28 cellular contexts compared by ENCODE assay signal in the genomic region with DNA sequence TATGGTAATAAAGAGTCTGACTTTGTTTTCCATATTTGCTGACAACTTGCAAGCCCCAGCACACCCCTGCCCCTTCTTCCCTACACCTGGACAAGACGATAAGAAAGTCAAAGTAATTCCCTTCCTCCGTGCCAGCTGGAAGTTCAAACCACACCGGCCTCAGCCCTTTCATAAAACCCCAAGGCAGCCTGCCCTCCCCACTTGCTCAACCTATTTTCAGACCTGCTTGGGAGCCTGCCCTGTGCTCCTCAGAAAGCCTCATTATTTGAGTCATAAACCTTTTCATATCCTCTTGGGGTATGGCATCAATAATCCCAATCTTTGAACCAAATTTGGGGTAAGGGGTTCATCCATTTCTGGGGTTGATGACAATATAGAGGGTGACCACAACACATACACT. TPM values are rescaled to one million over a fixed set of nuclear protein-coding genes. Genes with fewer than 3 reads are reported as not detected.
DNase-seq lines count a peak whose midpoint lies in the region; ATAC-seq, FAIRE-seq and TF ChIP-seq lines count a peak whose summit lies in the region.
"Had no signal": no experiment of that assay in that cellular context is flagged by ENCODE, and none has a peak within 500 bp of the region (broad histone marks: within the 10 kb centered on the region; RNA-seq: fewer than 3 reads in every experiment).

No MANE protein-coding gene starts in this region.

- H3K4me3 ChIP-seq in HepG2 (replicated peaks in 1 of 3; ENCODE audit: insufficient read depth in 1 of 3, low read depth in 2 of 3, low read length in 3 of 3) = no peak overlapping the region
- H3K4me3 ChIP-seq: ascending aorta, cardiac muscle cell, colonic mucosa, GM23248, right atrium auricular region, testis had no signal

- H3K9ac ChIP-seq in HepG2 (ENCODE audit: insufficient read depth, low read depth, low read length) = no peak overlapping the region
- H3K9ac ChIP-seq: GM23248, KMS-11 had no signal

- TF ChIP-seq EP300 in HepG2 (IDR thresholded peaks at IDR 0.05; ENCODE audit: low read depth in 2 of 2, low read length in 2 of 2) (no peak), HepG2 (CRISPR knock-in tag; IDR thresholded peaks at IDR 0.05; ENCODE audit: borderline replicate concordance) (no peak)

- TF ChIP-seq RAD21 in HepG2 (CRISPR knock-in tag; IDR thresholded peaks at IDR 0.05) = no peak

- H2AFZ ChIP-seq in HepG2 (ENCODE audit: low read length) = no peak overlapping the region
- H2AFZ ChIP-seq: GM23248 had no signal

- no peaks in the 10 kb centered on the region for H3K9me3 ChIP-seq in HepG2 (ENCODE audit: low read length)
- H3K9me3 ChIP-seq: ascending aorta, colonic mucosa, right atrium auricular region, testis had no signal

- WGBS in HepG2 (ENCODE audit: low lambda C conversion rate) = 65% methylated on average over 3 of the region's 3 CpGs

- POLR2A ChIA-PET in HepG2 (lab: Yijun Ruan, JAX) = no interaction called here

- CTCF ChIA-PET in HepG2 (lab: Yijun Ruan, JAX; ENCODE audit: low intra/inter-chr PET ratio, low total read pairs) = no interaction called here

- H3K4me1 Mint-ChIP-seq in activated naive CD4-positive, alpha-beta T cell treated with anti-CD3 and anti-CD28 coated beads, Interleukin-2, amount 50 U/mL, for 24 hours = peaks cover 83% of the 10 kb centered on the region
- peaks cover 26% of the 10 kb centered on the region for H3K4me1 Mint-ChIP-seq in activated T-helper 17 cell treated with anti-CD3 and anti-CD28 coated beads, Interleukin-2, amount 50 U/mL, for 72 hours
- H3K4me1 Mint-ChIP-seq: nephron had no signal

- in situ Hi-C loops in KBM-7 (cut with MboI; ENCODE audit: low pct_unique_long_range_greater_than_20kb, low sequenced_read_pairs) = no loop called here
- in situ Hi-C loops in HepG2 (cut with HindIII; ENCODE audit: extremely low pct_ligation_motif_present, low pct_unique_long_range_greater_than_20kb) = no loop called here

- BruUV-seq in HepG2 (replicated peaks; lab: Mats Ljungman, UMichigan) = no TSS peak

- H3K4me1 ChIP-seq in HepG2 (ENCODE audit: insufficient read depth, low read length) = peaks cover 42% of the 10 kb centered on the region
- H3K4me1 ChIP-seq: ascending aorta, testis had no signal

- no peak for FAIRE-seq in HepG2 (lab: Jason Lieb, UNC)
- FAIRE-seq: GM12892, keratinocyte had no signal

- DNase-seq in activated naive CD4-positive, alpha-beta T cell treated with Interleukin-2 at 50 U/mL for 16 hours = no peak
- DNase-seq in KBM-7 = peak; percentile 15
- DNase-seq in stimulated activated naive CD8-positive, alpha-beta T cell treated with anti-CD3 and anti-CD28 coated beads, Interleukin-15, Interleukin-2, amounts not matched to agents 100 U/mL and 50 U/mL, for 24 hours = peak; percentile 31
- DNase-seq in HepG2 (ENCODE audit: low spot score) = no peak
- DNase-seq in NCI-H1694 treated with DMSO at 0.1 percent for 48 hours (lab: John Stamatoyannopoulos, UW) = no peak
- DNase-seq: activated CD4-positive, alpha-beta memory T cell treated with anti-CD3 and anti-CD28 coated beads, Interleukin-2, amount 10 ng/mL, durations not matched to agents 7 days and 5 days; activated CD4-positive, CD25-positive, alpha-beta regulatory T cell; activated naive CD4-positive, alpha-beta T cell; colonic mucosa; effector CD8-positive, alpha-beta T cell; GM23248; NCI-H187 treated with DMSO at 0.1 percent for 48 hours; NCI-H524 treated with DMSO at 0.1 percent for 48 hours; testis had no signal

- no peak overlapping the region for H3K27ac ChIP-seq in HepG2 (ENCODE audit: extremely low read length, insufficient read depth, low read length)
- H3K27ac ChIP-seq: ascending aorta, C4-2B, cardiac muscle cell, colonic mucosa, epithelial cell of prostate, GM23248, KMS-11, right atrium auricular region, testis had no signal

- no peaks in the 10 kb centered on the region for H3K36me3 Mint-ChIP-seq in activated naive CD4-positive, alpha-beta T cell treated with anti-CD3 and anti-CD28 coated beads, Interleukin-2, amount 50 U/mL, for 24 hours
- no peaks in the 10 kb centered on the region for H3K36me3 Mint-ChIP-seq in activated T-helper 17 cell treated with anti-CD3 and anti-CD28 coated beads, Interleukin-2, amount 50 U/mL, for 72 hours (ENCODE audit: low read depth)

- H3K27me3 ChIP-seq in HepG2 (ENCODE audit: control insufficient read depth in 1 of 2, insufficient read depth in 2 of 2, low read length in 2 of 2) = peaks cover 0 to 1% of the 10 kb centered on the region in 2 experiments; a peak in 3 of 5 replicates
- H3K27me3 ChIP-seq: ascending aorta, cardiac muscle cell, colonic mucosa, right atrium auricular region, testis had no signal

- no peaks in the 10 kb centered on the region for H4K20me1 ChIP-seq in HepG2 (ENCODE audit: insufficient read depth, low read length)

- no peaks in the 10 kb centered on the region for H3K27me3 Mint-ChIP-seq in activated naive CD4-positive, alpha-beta T cell treated with anti-CD3 and anti-CD28 coated beads, Interleukin-2, amount 50 U/mL, for 24 hours
- peaks cover 13% of the 10 kb centered on the region for H3K27me3 Mint-ChIP-seq in activated T-helper 17 cell treated with anti-CD3 and anti-CD28 coated beads, Interleukin-2, amount 50 U/mL, for 72 hours

- peak; percentile 43 for ATAC-seq in activated T-helper 17 cell treated with anti-CD3 and anti-CD28 coated beads, Interleukin-2, amount 50 U/mL, for 72 hours (replicated peaks)
- peak; percentile 47 for ATAC-seq in stimulated activated naive CD8-positive, alpha-beta T cell treated with anti-CD3 and anti-CD28 coated beads, Interleukin-15, Interleukin-2, amounts not matched to agents 100 U/mL and 50 U/mL, for 24 hours
- ATAC-seq in HepG2 (no peak), HG03135 (IDR thresholded peaks at IDR 0.05; ENCODE audit: unreplicated experiment) (no peak)

- H3K4me3 Mint-ChIP-seq in activated naive CD4-positive, alpha-beta T cell treated with anti-CD3 and anti-CD28 coated beads, Interleukin-2, amount 50 U/mL, for 24 hours = peak overlapping the region; percentile 82
- peak overlapping the region; percentile 49 for H3K4me3 Mint-ChIP-seq in activated T-helper 17 cell treated with anti-CD3 and anti-CD28 coated beads, Interleukin-2, amount 50 U/mL, for 72 hours
- H3K4me3 Mint-ChIP-seq: activated CD4-positive, alpha-beta memory T cell treated with anti-CD3 and anti-CD28 coated beads, Interleukin-2, amount 10 ng/mL, durations not matched to agents 7 days and 5 days; nephron had no signal

- H3K9me3 Mint-ChIP-seq in activated naive CD4-positive, alpha-beta T cell treated with anti-CD3 and anti-CD28 coated beads, Interleukin-2, amount 50 U/mL, for 24 hours = no peaks in the 10 kb centered on the region
- H3K9me3 Mint-ChIP-seq in activated T-helper 17 cell treated with anti-CD3 and anti-CD28 coated beads, Interleukin-2, amount 50 U/mL, for 72 hours = no peaks in the 10 kb centered on the region
- H3K9me3 Mint-ChIP-seq: activated CD4-positive, alpha-beta memory T cell treated with anti-CD3 and anti-CD28 coated beads, Interleukin-2, amount 10 ng/mL, durations not matched to agents 7 days and 5 days had no signal

- TF ChIP-seq POLR2A in HepG2 (IDR thresholded peaks at IDR 0.05; ENCODE audit: insufficient read depth in 1 of 2, low read depth in 2 of 2, low read length in 2 of 2) = no peak

- intact Hi-C loops in HepG2 (cut with micrococcal nuclease; ENCODE audit: unreplicated experiment) = no loop called here

- no peak for TF ChIP-seq CTCF in HepG2 (CRISPR knock-in tag; IDR thresholded peaks at IDR 0.05)

- H3K27ac Mint-ChIP-seq in activated naive CD4-positive, alpha-beta T cell treated with anti-CD3 and anti-CD28 coated beads, Interleukin-2, amount 50 U/mL, for 24 hours = peak overlapping the region; percentile 64
- no peak overlapping the region for H3K27ac Mint-ChIP-seq in activated T-helper 17 cell treated with anti-CD3 and anti-CD28 coated beads, Interleukin-2, amount 50 U/mL, for 72 hours
- H3K27ac Mint-ChIP-seq: activated CD4-positive, alpha-beta memory T cell treated with anti-CD3 and anti-CD28 coated beads, Interleukin-2, amount 10 ng/mL, durations not matched to agents 7 days and 5 days; nephron had no signal

- H3K79me2 ChIP-seq in HepG2 (ENCODE audit: insufficient read depth, low read length) = no peaks in the 10 kb centered on the region

- no peaks in the 10 kb centered on the region for H3K36me3 ChIP-seq in HepG2 (replicated peaks in 1 of 2; ENCODE audit: control insufficient read depth in 1 of 2, insufficient read depth in 2 of 2, low read length in 2 of 2)
- H3K36me3 ChIP-seq: ascending aorta, cardiac muscle cell, colonic mucosa, right atrium auricular region had no signal

- no peak overlapping the region for H3K4me2 ChIP-seq in HepG2 (ENCODE audit: low read depth, low read length)
- H3K4me2 ChIP-seq: KMS-11 had no signal

RNA-seq across cellular contexts. Expression of a gene that starts 29.5 kb away (rescaled TPM):
- 1 to 10 TPM; 1.3 to 3.9 TPM for total RNA-seq in activated T-helper 17 cell treated with anti-CD3 and anti-CD28 coated beads, Interleukin-2, amount 50 U/mL, for 72 hours
- total RNA-seq in HepG2 (2016; rRNA removed; fragmentation: Illumina TruSeq; extraction: Trizol) = 1.4 and 1.6 TPM in 2 replicates
- 0.40 and 0.53 TPM in 2 replicates for total RNA-seq in HepG2 (2016; cell fraction: cytosol; rRNA removed; fragmentation: Illumina TruSeq; extraction: Trizol; ENCODE audit: low read depth)
- total RNA-seq in HepG2 (2016; cell fraction: insoluble cytoplasmic fraction; rRNA removed; fragmentation: Illumina TruSeq; extraction: Trizol) = 1.4 and 1.5 TPM in 2 replicates
- 0.76 and 0.96 TPM in 2 replicates for total RNA-seq in HepG2 (2016; cell fraction: membrane; rRNA removed; fragmentation: Illumina TruSeq; extraction: Trizol)
- 2.5 TPM in 2 replicates for total RNA-seq in HepG2 (2016; cell fraction: nucleus; rRNA removed; fragmentation: Illumina TruSeq; extraction: Trizol)
- polyA plus RNA-seq in HepG2 (2011; rRNA removed) = 2.8 and 3.4 TPM in 2 replicates
- 1.3 and 2.6 TPM in 2 replicates for polyA plus RNA-seq in HepG2 (2011; cell fraction: cytosol; rRNA removed)
- polyA plus RNA-seq in HepG2 (2011; cell fraction: nucleus; rRNA removed) = 1.00 and 1.7 TPM in 2 replicates
- 4.2 and 4.9 TPM in 2 replicates for polyA plus RNA-seq in HepG2 (2012)
- polyA plus RNA-seq in HepG2 (2016; cell fraction: cytosol; fragmentation: Illumina TruSeq; extraction: Trizol; ENCODE audit: low read depth) = 0.06 and 0.17 TPM in 2 replicates
- polyA plus RNA-seq in HepG2 (2016; cell fraction: insoluble cytoplasmic fraction; fragmentation: Illumina TruSeq; extraction: Trizol; ENCODE audit: low read depth) = 0.99 and 1.5 TPM in 2 replicates
- polyA plus RNA-seq in HepG2 (2016; cell fraction: membrane; fragmentation: Illumina TruSeq; extraction: Trizol; ENCODE audit: low read depth) = 0.37 and 0.52 TPM in 2 replicates
- 1.5 and 2.3 TPM in 2 replicates for polyA plus RNA-seq in HepG2 (2016; cell fraction: nucleus; fragmentation: Illumina TruSeq; extraction: Trizol; ENCODE audit: insufficient read depth, low read depth)
- 1.9 and 3.2 TPM in 2 replicates for polyA minus RNA-seq in HepG2 (2011; rRNA and poly(A)+ RNA removed; ENCODE audit: low replicate concordance)
- polyA minus RNA-seq in HepG2 (2011; cell fraction: cytosol; rRNA and poly(A)+ RNA removed) = 1.2 and 2.7 TPM in 2 replicates
- 2.5 and 5.0 TPM in 2 replicates for polyA minus RNA-seq in HepG2 (2011; cell fraction: nucleus; rRNA and poly(A)+ RNA removed)

RNA-seq across cellular contexts. Expression of a gene that starts 29.6 kb away (rescaled TPM):
- total RNA-seq in activated T-helper 17 cell treated with anti-CD3 and anti-CD28 coated beads, Interleukin-2, amount 50 U/mL, for 72 hours = under 1 TPM in 1 of 2 donors, not detected in 1; 0.24 TPM
- 0.22 TPM in 1 of 2 replicates, not detected in the other for total RNA-seq in HepG2 (2016; rRNA removed; fragmentation: Illumina TruSeq; extraction: Trizol)
- total RNA-seq in HepG2 (2016; cell fraction: cytosol; rRNA removed; fragmentation: Illumina TruSeq; extraction: Trizol; ENCODE audit: low read depth) = not detected in 2 replicates
- total RNA-seq in HepG2 (2016; cell fraction: insoluble cytoplasmic fraction; rRNA removed; fragmentation: Illumina TruSeq; extraction: Trizol) = 0.15 and 0.48 TPM in 2 replicates
- total RNA-seq in HepG2 (2016; cell fraction: membrane; rRNA removed; fragmentation: Illumina TruSeq; extraction: Trizol) = not detected in 2 replicates
- total RNA-seq in HepG2 (2016; cell fraction: nucleus; rRNA removed; fragmentation: Illumina TruSeq; extraction: Trizol) = not detected in 2 replicates
- polyA plus RNA-seq in HepG2 (2011; rRNA removed) = 0.40 and 1.5 TPM in 2 replicates
- 0.17 and 0.67 TPM in 2 replicates for polyA plus RNA-seq in HepG2 (2011; cell fraction: cytosol; rRNA removed)
- 0.58 and 0.59 TPM in 2 replicates for polyA plus RNA-seq in HepG2 (2011; cell fraction: nucleus; rRNA removed)
- polyA plus RNA-seq in HepG2 (2012) = 1.4 and 2.1 TPM in 2 replicates
- polyA plus RNA-seq in HepG2 (2016; cell fraction: cytosol; fragmentation: Illumina TruSeq; extraction: Trizol; ENCODE audit: low read depth) = not detected in 2 replicates
- polyA plus RNA-seq in HepG2 (2016; cell fraction: insoluble cytoplasmic fraction; fragmentation: Illumina TruSeq; extraction: Trizol; ENCODE audit: low read depth) = not detected in 2 replicates
- polyA plus RNA-seq in HepG2 (2016; cell fraction: membrane; fragmentation: Illumina TruSeq; extraction: Trizol; ENCODE audit: low read depth) = not detected in 2 replicates
- polyA plus RNA-seq in HepG2 (2016; cell fraction: nucleus; fragmentation: Illumina TruSeq; extraction: Trizol; ENCODE audit: insufficient read depth, low read depth) = not detected in 2 replicates
- 3.2 TPM in 1 of 2 replicates, not detected in the other for polyA minus RNA-seq in HepG2 (2011; rRNA and poly(A)+ RNA removed; ENCODE audit: low replicate concordance)
- 2.0 TPM in 1 of 2 replicates, not detected in the other for polyA minus RNA-seq in HepG2 (2011; cell fraction: cytosol; rRNA and poly(A)+ RNA removed)
- polyA minus RNA-seq in HepG2 (2011; cell fraction: nucleus; rRNA and poly(A)+ RNA removed) = 1.3 and 2.9 TPM in 2 replicates
- total RNA-seq: activated CD4-positive, alpha-beta memory T cell treated with anti-CD3 and anti-CD28 coated beads, Interleukin-2, amount 10 ng/mL, durations not matched to agents 7 days and 5 days; ascending aorta; Daoy; GM23248; osteoblast had no signal
- polyA plus RNA-seq: GM23248 had no signal

Comparison
In these comparisons a context has a peak if more than half of its experiments do, and no peak if none do; other contexts are left out.
1. DNase-seq: peak in KBM-7 (single experiment) and stimulated activated naive CD8-positive, alpha-beta T cell treated with anti-CD3 and anti-CD28 coated beads, Interleukin-15, Interleukin-2, amounts not matched to agents 100 U/mL and 50 U/mL, for 24 hours (single experiment); none in activated naive CD4-positive, alpha-beta T cell treated with Interleukin-2 at 50 U/mL for 16 hours (single experiment), HepG2 (single experiment) and NCI-H1694 treated with DMSO at 0.1 percent for 48 hours (single experiment).
2. ATAC-seq: peak in activated T-helper 17 cell treated with anti-CD3 and anti-CD28 coated beads, Interleukin-2, amount 50 U/mL, for 72 hours (single experiment) and stimulated activated naive CD8-positive, alpha-beta T cell treated with anti-CD3 and anti-CD28 coated beads, Interleukin-15, Interleukin-2, amounts not matched to agents 100 U/mL and 50 U/mL, for 24 hours (single experiment); none in HepG2 (single experiment) and HG03135 (single experiment).